17 cellular contexts compared by ENCODE assay signal in genomic region chr2:211845346-211846030, GRCh38.
DNase-seq lines count a peak whose midpoint lies in the region; ATAC-seq and TF ChIP-seq lines count a peak whose summit lies in the region.
"Had no signal": no experiment of that assay in that cellular context is flagged by ENCODE, and none has a peak within 500 bp of the region (broad histone marks: within the 10 kb centered on the region; RNA-seq: fewer than 3 reads in every experiment).

No MANE protein-coding gene starts in this region.

- no peaks in the 10 kb centered on the region for H3K36me3 Mint-ChIP-seq in neural progenitor cell

- H3K9me3 ChIP-seq in A673 (ENCODE audit: low read depth, low read length, poor library complexity, severe bottlenecking) (no peaks in the 10 kb centered on the region), neural progenitor cell (ENCODE audit: low read depth) (no peaks in the 10 kb centered on the region)
- H3K9me3 ChIP-seq: Caco-2 had no signal

- no peaks in the 10 kb centered on the region for H3K9me3 Mint-ChIP-seq in neural progenitor cell
- H3K9me3 Mint-ChIP-seq: CD4-positive, alpha-beta T cell; GM23338 had no signal

- peak overlapping the region; percentile 97 for H3K27ac Mint-ChIP-seq in neural progenitor cell
- H3K27ac Mint-ChIP-seq: CD4-positive, alpha-beta T cell; HFFc6 had no signal

- H3K79me2 ChIP-seq in neural progenitor cell (ENCODE audit: low read depth), result no peaks in the 10 kb centered on the region

- no peak for TF ChIP-seq CTCF in A673 (conservative IDR thresholded peaks at IDR 0.05; ENCODE audit: low read depth, low read length)
- TF ChIP-seq CTCF in neural progenitor cell (IDR thresholded peaks at IDR 0.05), result no peak

- peak overlapping the region; percentile 6 for H3K27ac ChIP-seq in A673 (ENCODE audit: low read depth, low read length, poor library complexity, severe bottlenecking)
- H3K27ac ChIP-seq in neural progenitor cell, result no peak overlapping the region
- H3K27ac ChIP-seq: C4-2B had no signal

- peaks cover 28% of the 10 kb centered on the region for H3K4me1 ChIP-seq in A673 (ENCODE audit: insufficient read depth, low read length, poor library complexity, severe bottlenecking)
- peaks cover 20% of the 10 kb centered on the region for H3K4me1 ChIP-seq in neural progenitor cell
- H3K4me1 ChIP-seq: Caco-2 had no signal

- H3K36me3 ChIP-seq in A673 (ENCODE audit: insufficient read depth, low read length, poor library complexity, severe bottlenecking) (no peaks in the 10 kb centered on the region), neural progenitor cell (no peaks in the 10 kb centered on the region)

- no peak for ATAC-seq in HG02759 (IDR thresholded peaks at IDR 0.05; ENCODE audit: unreplicated experiment)
- ATAC-seq: GM23338, HCT116 had no signal

- H3K4me3 Mint-ChIP-seq in neural progenitor cell, result peak overlapping the region; percentile 6
- H3K4me3 Mint-ChIP-seq: CD4-positive, alpha-beta T cell; GM23338; HFFc6 had no signal

- no peaks in the 10 kb centered on the region for H3F3A ChIP-seq in neural progenitor cell (ENCODE audit: low read depth)

- peaks cover 51% of the 10 kb centered on the region for H3K4me1 Mint-ChIP-seq in neural progenitor cell

- intact Hi-C loops in A673 (cut with micrococcal nuclease; ENCODE audit: unreplicated experiment), result no loop called here

- CTCF ChIA-PET in A673 (lab: Charles Lee), result no interaction called here

- no peaks in the 10 kb centered on the region for H4K20me1 ChIP-seq in neural progenitor cell (ENCODE audit: low read depth)

- H3K4me3 ChIP-seq in A673 (ENCODE audit: low read depth, low read length, poor library complexity, severe bottlenecking) (no peak overlapping the region), neural progenitor cell (no peak overlapping the region)
- H3K4me3 ChIP-seq: GM23338 had no signal

- H3K27me3 ChIP-seq in A673 (replicated peaks; ENCODE audit: insufficient read depth, low read depth, low read length, poor library complexity) (no peaks in the 10 kb centered on the region), neural progenitor cell (no peaks in the 10 kb centered on the region)

- DNase-seq in A673 (ENCODE audit: low spot score) (peak; percentile 23), D341Med (ENCODE audit: low spot score) (peak; percentile 28), NCI-H82 (lab: John Stamatoyannopoulos, UW) (peak; percentile 57), neural progenitor cell (ENCODE audit: low spot score) (peak; percentile 16), NCI-H1417 (lab: John Stamatoyannopoulos, UW) (no peak), Kasumi-1 (lab: John Stamatoyannopoulos, UW) (no peak)
- DNase-seq: AML-193; Caco-2; CD4-positive, alpha-beta T cell; DMS79 treated with DMSO at 0.1 percent for 48 hours; GF-D8; HFFc6; IMR-90 had no signal

- H3K9ac ChIP-seq in neural progenitor cell, result no peak overlapping the region

- BruUV-seq in A673 (replicated peaks; lab: Mats Ljungman, UMichigan), result no TSS peak

- H3K27me3 Mint-ChIP-seq in neural progenitor cell (ENCODE audit: insufficient read depth, low read depth), result no peaks in the 10 kb centered on the region
- H3K27me3 Mint-ChIP-seq: CD4-positive, alpha-beta T cell had no signal

- H3K4me2 ChIP-seq in neural progenitor cell, result peak overlapping the region; percentile 43
- H3K4me2 ChIP-seq: GM23338 had no signal

- POLR2A ChIA-PET in A673 (lab: Charles Lee; ENCODE audit: low non-redundant PET), result no interaction called here

- peak overlapping the region; percentile 2 for H2AFZ ChIP-seq in neural progenitor cell (replicated peaks)
- H2AFZ ChIP-seq: GM23338 had no signal

Comparison
In these comparisons a context has a peak if more than half of its experiments do, and no peak if none do; other contexts are left out.
1. DNase-seq: peak in A673 (single experiment), D341Med (single experiment), NCI-H82 (single experiment) and neural progenitor cell (single experiment); none in NCI-H1417 (0 of 3) and Kasumi-1 (0 of 2).